ENCODE assay signal across 21 cellular contexts in genomic region chrX:70174754-70175153, GRCh38. TPM values are rescaled to one million over a fixed set of nuclear protein-coding genes. Genes with fewer than 3 reads are reported as not detected.
DNase-seq lines count a peak whose midpoint lies in the region; ATAC-seq, FAIRE-seq and TF ChIP-seq lines count a peak whose summit lies in the region.
"Had no signal": no experiment of that assay in that cellular context is flagged by ENCODE, and none has a peak within 500 bp of the region (broad histone marks: within the 10 kb centered on the region; RNA-seq: fewer than 3 reads in every experiment).

No MANE protein-coding gene starts in this region.

- H3K9me3 Mint-ChIP-seq in astrocyte (ENCODE audit: unreplicated experiment) = peaks cover 2% of the 10 kb centered on the region
- H3K9me3 Mint-ChIP-seq: central memory CD8-positive, alpha-beta T cell had no signal

- FAIRE-seq in astrocyte (lab: Jason Lieb, UNC) (peak; percentile 92), H54 (lab: Jason Lieb, UNC) (no peak)
- FAIRE-seq: frontal cortex, H1 had no signal

- peak overlapping the region; percentile 67 for H3K9ac ChIP-seq in astrocyte (ENCODE audit: low read length)

- intact Hi-C loops in left lung (cut with DNase I) = no loop called here

- DNase-seq in COR-L47 (lab: John Stamatoyannopoulos, UW) = peak; percentile 49
- DNase-seq in NCI-H1092 treated with DMSO at 0.1 percent for 48 hours (lab: John Stamatoyannopoulos, UW) = peak; percentile 70
- peak; percentile 65 for DNase-seq in astrocyte (ENCODE audit: low read depth)
- DNase-seq in left lung = no peak
- no peak for DNase-seq in kidney glomerular epithelial cell (lab: John Stamatoyannopoulos, UW)
- no peak for DNase-seq in stimulated activated CD4-positive, alpha-beta T cell treated with anti-CD3 and anti-CD28 coated beads, Interleukin-15, amount 100 ng/mL, for 24 hours
- no peak for DNase-seq in H54 (ENCODE audit: insufficient read length, low spot score)
- DNase-seq: activated CD4-positive, CD25-positive, alpha-beta regulatory T cell; activated CD8-positive, alpha-beta memory T cell treated with anti-CD3 and anti-CD28 coated beads for 24 hours; AML-193; GF-D8; KG1; NCI-H1417; NCI-H345; retina; Right ventricle myocardium superior had no signal

- H3K4me3 ChIP-seq in astrocyte (ENCODE audit: insufficient read depth, low read depth, low read length) (no peak overlapping the region), left lung (no peak overlapping the region)

- TF ChIP-seq CTCF in astrocyte (IDR thresholded peaks at IDR 0.05; ENCODE audit: insufficient read depth, low read depth, low read length) (no peak), left lung (IDR thresholded peaks at IDR 0.05) (no peak)

- H3K4me3 Mint-ChIP-seq in astrocyte (ENCODE audit: unreplicated experiment) = no peak overlapping the region
- H3K4me3 Mint-ChIP-seq: central memory CD8-positive, alpha-beta T cell had no signal

- H3K36me3 Mint-ChIP-seq in astrocyte (ENCODE audit: low read depth, unreplicated experiment) = no peaks in the 10 kb centered on the region

- peaks cover 28% of the 10 kb centered on the region for H3K4me1 ChIP-seq in astrocyte (ENCODE audit: insufficient read depth, low read length)
- H3K4me1 ChIP-seq in left lung = no peaks in the 10 kb centered on the region

- no peaks in the 10 kb centered on the region for H3K79me2 ChIP-seq in astrocyte (ENCODE audit: insufficient read depth, low read length)

- H3K27ac ChIP-seq in astrocyte (ENCODE audit: low read depth, low read length) (peak overlapping the region; percentile 80), left lung (no peak overlapping the region)

- no peaks in the 10 kb centered on the region for H3K27me3 Mint-ChIP-seq in astrocyte (ENCODE audit: low read depth, unreplicated experiment)
- H3K27me3 Mint-ChIP-seq: central memory CD8-positive, alpha-beta T cell had no signal

- peaks cover 18% of the 10 kb centered on the region for H3K4me1 Mint-ChIP-seq in astrocyte (ENCODE audit: low read depth, unreplicated experiment)
- H3K4me1 Mint-ChIP-seq: central memory CD8-positive, alpha-beta T cell had no signal

- peak overlapping the region; percentile 80 for H3K27ac Mint-ChIP-seq in astrocyte (ENCODE audit: unreplicated experiment)

- H3K36me3 ChIP-seq in astrocyte (ENCODE audit: insufficient read depth, low read length) (no peaks in the 10 kb centered on the region), left lung (no peaks in the 10 kb centered on the region)

- no peak for TF ChIP-seq POLR2A in H54 (IDR thresholded peaks at IDR 0.05; ENCODE audit: low read depth, low read length)

- H4K20me1 ChIP-seq in astrocyte (ENCODE audit: insufficient read depth, low read length) = no peaks in the 10 kb centered on the region

- H3K27me3 ChIP-seq in astrocyte (ENCODE audit: insufficient read depth, low read length) (no peaks in the 10 kb centered on the region), left lung (no peaks in the 10 kb centered on the region)

- peak; percentile 15 for ATAC-seq in left lung
- no peak for ATAC-seq in HG02610 (IDR thresholded peaks at IDR 0.05; ENCODE audit: unreplicated experiment)

- H3K9me3 ChIP-seq in astrocyte (ENCODE audit: insufficient read depth, low read depth, low read length) = no peaks in the 10 kb centered on the region
- no peaks in the 10 kb centered on the region for H3K9me3 ChIP-seq in left lung

- H3K4me2 ChIP-seq in astrocyte (ENCODE audit: low read length) = peak overlapping the region; percentile 75

- H2AFZ ChIP-seq in astrocyte (ENCODE audit: low read depth, low read length) = no peak overlapping the region

RNA-seq across cellular contexts. Expression of gene DGAT2L6, which starts 2.5 kb away (rescaled TPM):
- not detected in 2 replicates for total RNA-seq in astrocyte
- total RNA-seq in left lung = not detected
- total RNA-seq: frontal cortex, H1, mucosa of gallbladder, Right ventricle myocardium superior had no signal

RNA-seq across cellular contexts. Expression of gene IGBP1, which starts 41.5 kb away (rescaled TPM):
- total RNA-seq in astrocyte (38.2 and 41.1 TPM in 2 replicates), left lung (10 to 100 TPM; 33.7 to 46.6 TPM)

RNA-seq across cellular contexts. Expression of gene AWAT1, which starts 59.7 kb away (rescaled TPM):
- not detected in 2 replicates for total RNA-seq in astrocyte
- not detected for total RNA-seq in left lung
- total RNA-seq: frontal cortex, H1, mucosa of gallbladder, Right ventricle myocardium superior had no signal

Comparison
In these comparisons a context has a peak if more than half of its experiments do, and no peak if none do; other contexts are left out.
1. DNase-seq: peak in COR-L47 (single experiment), NCI-H1092 treated with DMSO at 0.1 percent for 48 hours (single experiment) and astrocyte (single experiment); none in left lung (0 of 2), kidney glomerular epithelial cell (single experiment), stimulated activated CD4-positive, alpha-beta T cell treated with anti-CD3 and anti-CD28 coated beads, Interleukin-15, amount 100 ng/mL, for 24 hours (single experiment) and H54 (single experiment).